ENCODE assay signal across 14 cellular contexts in the genomic region with DNA sequence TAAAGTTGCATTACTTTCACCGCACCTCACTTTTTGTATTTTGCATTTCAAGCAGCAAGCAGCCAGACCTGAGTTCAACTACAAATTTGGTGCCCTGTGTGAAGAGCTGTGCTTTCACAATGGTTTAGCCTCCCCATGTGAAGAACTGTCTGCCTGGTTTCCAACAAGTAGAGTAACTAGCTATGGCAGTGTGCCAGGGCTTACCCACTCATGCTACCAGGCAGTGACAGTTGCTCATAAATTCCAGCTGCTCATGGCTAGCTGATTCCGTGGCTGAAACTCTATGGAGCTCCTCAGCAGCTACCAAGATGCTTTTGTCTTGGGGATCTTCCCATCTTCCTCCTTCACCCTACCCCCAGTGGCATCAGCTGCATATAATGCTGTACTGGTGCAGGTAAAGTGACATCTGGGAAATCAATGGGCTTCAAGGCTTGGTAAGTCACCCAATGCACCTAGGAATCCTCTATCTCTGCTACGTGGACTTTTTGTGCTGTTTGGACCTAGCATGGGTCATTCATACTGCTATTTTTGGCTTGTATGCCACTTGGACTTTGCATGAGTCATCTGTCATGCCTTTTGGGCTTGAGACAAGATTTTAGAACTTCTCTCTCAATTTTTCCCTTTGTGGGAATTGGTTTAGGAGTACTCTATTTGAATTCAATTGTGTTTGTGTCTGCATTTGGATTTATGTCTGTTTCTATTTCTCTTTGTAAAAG.
DNase-seq lines count a peak whose midpoint lies in the region; ATAC-seq and TF ChIP-seq lines count a peak whose summit lies in the region.
"Had no signal": no experiment of that assay in that cellular context is flagged by ENCODE, and none has a peak within 500 bp of the region (broad histone marks: within the 10 kb centered on the region; RNA-seq: fewer than 3 reads in every experiment).

No MANE protein-coding gene starts in this region.

- H3K36me3 ChIP-seq in thoracic aorta = no peaks in the 10 kb centered on the region
- no peaks in the 10 kb centered on the region for H3K36me3 ChIP-seq in HAP-1 (replicated peaks)
- H3K36me3 ChIP-seq: transverse colon had no signal

- H3K4me1 ChIP-seq in thoracic aorta (ENCODE audit: control insufficient read depth in 1 of 2, low read depth in 2 of 2) (peaks cover 3 to 32% of the 10 kb centered on the region in 2 donors), HAP-1 (no peaks in the 10 kb centered on the region)
- H3K4me1 ChIP-seq: body of pancreas, transverse colon had no signal

- no peaks in the 10 kb centered on the region for H3K27me3 ChIP-seq in thoracic aorta (replicated peaks; ENCODE audit: insufficient read depth)
- H3K27me3 ChIP-seq in HAP-1 (ENCODE audit: low read depth) = no peaks in the 10 kb centered on the region
- H3K27me3 ChIP-seq: body of pancreas, transverse colon had no signal

- DNase-seq in NCI-H345 (lab: John Stamatoyannopoulos, UW) (peak; percentile 63), NCI-H345 treated with DMSO at 0.1 percent for 48 hours (lab: John Stamatoyannopoulos, UW; ENCODE audit: unreplicated experiment) (no peak), glomerular visceral epithelial cell (ENCODE audit: extremely low spot score) (peak; percentile 30), thoracic aorta (ENCODE audit: low spot score) (peak; percentile 3), HAP-1 (ENCODE audit: low spot score in 2 of 2) (no peak)
- DNase-seq: activated CD4-positive, alpha-beta T cell treated with anti-CD3 and anti-CD28 coated beads for 36 hours; naive B cell; NCI-H1092 treated with DMSO at 0.1 percent for 48 hours; SW 1271; transverse colon had no signal

- no peak overlapping the region for H3K27ac ChIP-seq in thoracic aorta
- H3K27ac ChIP-seq: body of pancreas, transverse colon had no signal

- in situ Hi-C loops in HAP-1 (cut with MboI; ENCODE audit: low sequenced_read_pairs) = no loop called here

- peak; percentile 26; the same call in 1 of the 3 replicates for ATAC-seq in SK-N-SH treated with all-trans-retinoic acid at 6 μM for 48 hours
- ATAC-seq in thoracic aorta (ENCODE audit: insufficient number of reproducible peaks, low FRiP score, low read depth) = no peak
- no peak for ATAC-seq in GM19455 (IDR thresholded peaks at IDR 0.05; ENCODE audit: unreplicated experiment)
- no peak for ATAC-seq in HG02623 (IDR thresholded peaks at IDR 0.05; ENCODE audit: unreplicated experiment)
- ATAC-seq: activated CD4-positive, alpha-beta T cell treated with anti-CD3 and anti-CD28 coated beads for 36 hours; body of pancreas had no signal

- H3K9me3 ChIP-seq in thoracic aorta (no peaks in the 10 kb centered on the region), HAP-1 (no peaks in the 10 kb centered on the region; the same call in 1 of the 2 replicates)

- H3K4me3 ChIP-seq in thoracic aorta (no peak overlapping the region), HAP-1 (no peak overlapping the region)
- H3K4me3 ChIP-seq: body of pancreas, transverse colon had no signal

- no peak for TF ChIP-seq CTCF in thoracic aorta (IDR thresholded peaks at IDR 0.05)

TF ChIP-seq in SK-N-SH treated with all-trans-retinoic acid at 6 μM for 48 hours, 23 proteins besides CTCF, POLR2A, EP300 and RAD21:
- TF ChIP-seq ISL1 (CRISPR knock-in tag; IDR thresholded peaks at IDR 0.05) = no peak
- no peak for TF ChIP-seq ZFP30 (CRISPR knock-in tag; IDR thresholded peaks at IDR 0.05)
- TF ChIP-seq, protein P1, sequence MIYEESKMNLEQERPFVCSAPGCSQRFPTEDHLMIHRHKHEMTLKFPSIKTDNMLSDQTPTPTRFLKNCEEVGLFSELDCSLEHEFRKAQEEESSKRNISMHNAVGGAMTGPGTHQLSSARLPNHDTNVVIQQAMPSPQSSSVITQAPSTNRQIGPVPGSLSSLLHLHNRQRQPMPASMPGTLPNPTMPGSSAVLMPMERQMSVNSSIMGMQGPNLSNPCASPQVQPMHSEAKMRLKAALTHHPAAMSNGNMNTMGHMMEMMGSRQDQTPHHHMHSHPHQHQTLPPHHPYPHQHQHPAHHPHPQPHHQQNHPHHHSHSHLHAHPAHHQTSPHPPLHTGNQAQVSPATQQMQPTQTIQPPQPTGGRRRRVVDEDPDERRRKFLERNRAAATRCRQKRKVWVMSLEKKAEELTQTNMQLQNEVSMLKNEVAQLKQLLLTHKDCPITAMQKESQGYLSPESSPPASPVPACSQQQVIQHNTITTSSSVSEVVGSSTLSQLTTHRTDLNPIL (CRISPR knock-in tag; IDR thresholded peaks at IDR 0.05; ENCODE audit: low read depth) = no peak
- no peak for TF ChIP-seq ZC3H10 (CRISPR knock-in tag; IDR thresholded peaks at IDR 0.05)
- no peak for TF ChIP-seq ZNF70 (CRISPR knock-in tag; IDR thresholded peaks at IDR 0.05)
- TF ChIP-seq SNAI2 (CRISPR knock-in tag; IDR thresholded peaks at IDR 0.05) = no peak
- no peak for TF ChIP-seq ESRRG (CRISPR knock-in tag; IDR thresholded peaks at IDR 0.05)
- TF ChIP-seq, protein P2, sequence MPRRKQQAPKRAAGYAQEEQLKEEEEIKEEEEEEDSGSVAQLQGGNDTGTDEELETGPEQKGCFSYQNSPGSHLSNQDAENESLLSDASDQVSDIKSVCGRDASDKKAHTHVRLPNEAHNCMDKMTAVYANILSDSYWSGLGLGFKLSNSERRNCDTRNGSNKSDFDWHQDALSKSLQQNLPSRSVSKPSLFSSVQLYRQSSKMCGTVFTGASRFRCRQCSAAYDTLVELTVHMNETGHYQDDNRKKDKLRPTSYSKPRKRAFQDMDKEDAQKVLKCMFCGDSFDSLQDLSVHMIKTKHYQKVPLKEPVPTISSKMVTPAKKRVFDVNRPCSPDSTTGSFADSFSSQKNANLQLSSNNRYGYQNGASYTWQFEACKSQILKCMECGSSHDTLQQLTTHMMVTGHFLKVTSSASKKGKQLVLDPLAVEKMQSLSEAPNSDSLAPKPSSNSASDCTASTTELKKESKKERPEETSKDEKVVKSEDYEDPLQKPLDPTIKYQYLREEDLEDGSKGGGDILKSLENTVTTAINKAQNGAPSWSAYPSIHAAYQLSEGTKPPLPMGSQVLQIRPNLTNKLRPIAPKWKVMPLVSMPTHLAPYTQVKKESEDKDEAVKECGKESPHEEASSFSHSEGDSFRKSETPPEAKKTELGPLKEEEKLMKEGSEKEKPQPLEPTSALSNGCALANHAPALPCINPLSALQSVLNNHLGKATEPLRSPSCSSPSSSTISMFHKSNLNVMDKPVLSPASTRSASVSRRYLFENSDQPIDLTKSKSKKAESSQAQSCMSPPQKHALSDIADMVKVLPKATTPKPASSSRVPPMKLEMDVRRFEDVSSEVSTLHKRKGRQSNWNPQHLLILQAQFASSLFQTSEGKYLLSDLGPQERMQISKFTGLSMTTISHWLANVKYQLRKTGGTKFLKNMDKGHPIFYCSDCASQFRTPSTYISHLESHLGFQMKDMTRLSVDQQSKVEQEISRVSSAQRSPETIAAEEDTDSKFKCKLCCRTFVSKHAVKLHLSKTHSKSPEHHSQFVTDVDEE (CRISPR knock-in tag; IDR thresholded peaks at IDR 0.05) = no peak
- no peak for TF ChIP-seq ZNF8 (CRISPR knock-in tag; IDR thresholded peaks at IDR 0.05)
- no peak for TF ChIP-seq ARNTL (CRISPR knock-in tag; IDR thresholded peaks at IDR 0.05; ENCODE audit: borderline replicate concordance, low read depth)
- TF ChIP-seq, protein P3, sequence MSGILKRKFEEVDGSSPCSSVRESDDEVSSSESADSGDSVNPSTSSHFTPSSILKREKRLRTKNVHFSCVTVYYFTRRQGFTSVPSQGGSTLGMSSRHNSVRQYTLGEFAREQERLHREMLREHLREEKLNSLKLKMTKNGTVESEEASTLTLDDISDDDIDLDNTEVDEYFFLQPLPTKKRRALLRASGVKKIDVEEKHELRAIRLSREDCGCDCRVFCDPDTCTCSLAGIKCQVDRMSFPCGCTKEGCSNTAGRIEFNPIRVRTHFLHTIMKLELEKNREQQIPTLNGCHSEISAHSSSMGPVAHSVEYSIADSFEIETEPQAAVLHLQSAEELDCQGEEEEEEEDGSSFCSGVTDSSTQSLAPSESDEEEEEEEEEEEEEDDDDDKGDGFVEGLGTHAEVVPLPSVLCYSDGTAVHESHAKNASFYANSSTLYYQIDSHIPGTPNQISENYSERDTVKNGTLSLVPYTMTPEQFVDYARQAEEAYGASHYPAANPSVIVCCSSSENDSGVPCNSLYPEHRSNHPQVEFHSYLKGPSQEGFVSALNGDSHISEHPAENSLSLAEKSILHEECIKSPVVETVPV (CRISPR knock-in tag; IDR thresholded peaks at IDR 0.05) = no peak
- TF ChIP-seq CSDC2 (CRISPR knock-in tag; IDR thresholded peaks at IDR 0.05) = no peak
- no peak for TF ChIP-seq TCF4 (CRISPR knock-in tag; IDR thresholded peaks at IDR 0.05; ENCODE audit: borderline replicate concordance)
- no peak for TF ChIP-seq RARB (CRISPR knock-in tag; IDR thresholded peaks at IDR 0.05)
- no peak for TF ChIP-seq ZFP3 (CRISPR knock-in tag; IDR thresholded peaks at IDR 0.05)
- no peak for TF ChIP-seq OSR1 (CRISPR knock-in tag; IDR thresholded peaks at IDR 0.05)
- TF ChIP-seq BACH2 (CRISPR knock-in tag; IDR thresholded peaks at IDR 0.05; ENCODE audit: borderline replicate concordance) = no peak
- no peak for TF ChIP-seq ZNF565 (CRISPR knock-in tag; conservative IDR thresholded peaks at IDR 0.05; ENCODE audit: low read depth)
- no peak for TF ChIP-seq TOX (CRISPR knock-in tag; IDR thresholded peaks at IDR 0.05; ENCODE audit: borderline replicate concordance)
- no peak for TF ChIP-seq PPARA (CRISPR knock-in tag; IDR thresholded peaks at IDR 0.05; ENCODE audit: borderline replicate concordance)

Comparison
In these comparisons a context has a peak if more than half of its experiments do, and no peak if none do; other contexts are left out.
1. DNase-seq: peak in NCI-H345 (single experiment), glomerular visceral epithelial cell (single experiment) and thoracic aorta (single experiment); none in NCI-H345 treated with DMSO at 0.1 percent for 48 hours (single experiment) and HAP-1 (0 of 2).